ENCODE assay signal across 11 cellular contexts in genomic region chr16:66331441-66331964, GRCh38. TPM values are rescaled to one million over a fixed set of nuclear protein-coding genes. Genes with fewer than 3 reads are reported as not detected.
"Had no signal": no experiment of that assay in that cellular context is flagged by ENCODE, and none has a peak within 500 bp of the region (broad histone marks: within the 10 kb centered on the region; RNA-seq: fewer than 3 reads in every experiment).

No MANE protein-coding gene starts in this region.

RNA-seq across cellular contexts. Expression of gene CDH5, which starts 35.0 kb away (rescaled TPM):
- total RNA-seq: activated B cell treated with CpG ODN at 0.5 μM for 24 hours; activated CD4-positive, alpha-beta memory T cell treated with anti-CD3 and anti-CD28 coated beads for 36 hours; activated CD4-positive, alpha-beta T cell treated with anti-CD3 and anti-CD28 coated beads, Interleukin-2, amount 10 ng/mL, durations not matched to agents 24 days and 14 days; activated CD8-positive, alpha-beta memory T cell treated with anti-CD3 and anti-CD28 coated beads for 36 hours; activated CD8-positive, alpha-beta T cell treated with anti-CD3 and anti-CD28 coated beads for 36 hours; activated naive CD4-positive, alpha-beta T cell treated with anti-CD3 and anti-CD28 coated beads for 36 hours; activated naive CD4-positive, alpha-beta T cell treated with anti-CD3 and anti-CD28 coated beads, Interleukin-2, amount 50 U/mL, for 72 hours; activated naive CD8-positive, alpha-beta T cell treated with anti-CD3 and anti-CD28 coated beads for 36 hours; activated T-cell treated with anti-CD3 and anti-CD28 coated beads, Interleukin-2, amount 50 U/mL, for 72 hours; activated T-helper 1 cell treated with anti-CD3 and anti-CD28 coated beads, Interleukin-12 subunit alpha, Interleukin-12 subunit beta, Interleukin-2, Interleukin-4 antibody, amounts not matched to agents 30 ng/mL and 10 ng/mL and 1 ng/mL, durations not matched to agents 14 hours and 24 hours and 36 hours; activated T-helper 17 cell treated with anti-CD3 and anti-CD28 coated beads, Interleukin-2, amount 50 U/mL, for 72 hours had no signal
